Comparison of ENCODE assay signal across 1 cellular context in the genomic region with DNA sequence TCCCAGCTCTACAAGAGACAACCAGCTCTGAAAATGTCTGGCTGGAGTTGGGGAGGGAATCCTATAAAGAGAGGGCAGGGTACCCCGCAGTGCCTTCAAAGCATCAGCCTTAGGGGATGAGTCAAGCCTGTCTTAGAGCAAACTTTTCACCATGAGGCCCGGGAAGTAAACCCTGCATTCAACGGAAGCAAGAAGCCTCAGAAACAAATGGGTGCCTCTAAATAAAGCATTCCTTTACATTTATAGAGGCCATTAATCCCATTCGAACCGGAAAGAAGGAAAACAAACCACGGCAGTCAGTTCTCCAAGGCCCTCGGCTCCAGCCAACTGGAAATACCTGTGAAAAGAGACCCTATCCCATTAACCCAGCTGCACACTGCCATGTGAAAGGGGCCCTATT.
TF ChIP-seq lines count a peak whose summit lies in the region.

No MANE protein-coding gene starts in this region.

TF ChIP-seq in HCT116, 20 proteins besides CTCF, POLR2A, EP300 and RAD21 (continued from another document):
- TF ChIP-seq, protein P1, sequence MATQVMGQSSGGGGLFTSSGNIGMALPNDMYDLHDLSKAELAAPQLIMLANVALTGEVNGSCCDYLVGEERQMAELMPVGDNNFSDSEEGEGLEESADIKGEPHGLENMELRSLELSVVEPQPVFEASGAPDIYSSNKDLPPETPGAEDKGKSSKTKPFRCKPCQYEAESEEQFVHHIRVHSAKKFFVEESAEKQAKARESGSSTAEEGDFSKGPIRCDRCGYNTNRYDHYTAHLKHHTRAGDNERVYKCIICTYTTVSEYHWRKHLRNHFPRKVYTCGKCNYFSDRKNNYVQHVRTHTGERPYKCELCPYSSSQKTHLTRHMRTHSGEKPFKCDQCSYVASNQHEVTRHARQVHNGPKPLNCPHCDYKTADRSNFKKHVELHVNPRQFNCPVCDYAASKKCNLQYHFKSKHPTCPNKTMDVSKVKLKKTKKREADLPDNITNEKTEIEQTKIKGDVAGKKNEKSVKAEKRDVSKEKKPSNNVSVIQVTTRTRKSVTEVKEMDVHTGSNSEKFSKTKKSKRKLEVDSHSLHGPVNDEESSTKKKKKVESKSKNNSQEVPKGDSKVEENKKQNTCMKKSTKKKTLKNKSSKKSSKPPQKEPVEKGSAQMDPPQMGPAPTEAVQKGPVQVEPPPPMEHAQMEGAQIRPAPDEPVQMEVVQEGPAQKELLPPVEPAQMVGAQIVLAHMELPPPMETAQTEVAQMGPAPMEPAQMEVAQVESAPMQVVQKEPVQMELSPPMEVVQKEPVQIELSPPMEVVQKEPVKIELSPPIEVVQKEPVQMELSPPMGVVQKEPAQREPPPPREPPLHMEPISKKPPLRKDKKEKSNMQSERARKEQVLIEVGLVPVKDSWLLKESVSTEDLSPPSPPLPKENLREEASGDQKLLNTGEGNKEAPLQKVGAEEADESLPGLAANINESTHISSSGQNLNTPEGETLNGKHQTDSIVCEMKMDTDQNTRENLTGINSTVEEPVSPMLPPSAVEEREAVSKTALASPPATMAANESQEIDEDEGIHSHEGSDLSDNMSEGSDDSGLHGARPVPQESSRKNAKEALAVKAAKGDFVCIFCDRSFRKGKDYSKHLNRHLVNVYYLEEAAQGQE (IDR thresholded peaks at IDR 0.05; ENCODE audit: low read depth), result no peak
- TF ChIP-seq FOSL1 (IDR thresholded peaks at IDR 0.05; ENCODE audit: low read depth) (no peak), CBX3 (IDR thresholded peaks at IDR 0.05; ENCODE audit: low read depth) (no peak)
